In the genomic region with DNA sequence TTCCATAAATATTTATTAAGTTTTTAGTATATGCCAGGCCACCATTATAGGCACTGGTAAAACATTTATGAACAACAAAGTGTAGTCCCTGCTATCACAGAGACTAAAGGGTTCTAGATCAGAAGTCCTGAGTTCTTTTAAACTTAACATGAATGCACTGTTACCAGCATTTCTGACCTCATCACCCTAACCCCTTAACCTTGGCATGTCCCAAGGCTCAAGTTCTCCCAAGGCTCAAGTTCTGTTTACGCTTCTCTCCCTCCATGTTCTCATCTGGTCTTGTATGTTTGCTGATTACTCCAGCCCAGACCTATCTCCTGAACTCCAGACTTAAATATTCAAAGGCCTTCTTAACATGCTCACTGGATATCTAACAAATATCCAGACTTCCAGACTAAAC, we compare ENCODE assay signal across 19 cellular contexts. TPM values are rescaled to one million over a fixed set of nuclear protein-coding genes. Genes with fewer than 3 reads are reported as not detected.
A peak's percentile ranks its signal among the peaks of the same experiment; 100 is the strongest.
DNase-seq lines count a peak whose midpoint lies in the region; ATAC-seq and TF ChIP-seq lines count a peak whose summit lies in the region.
"Had no signal": no experiment of that assay in that cellular context is flagged by ENCODE, and none has a peak within 500 bp of the region (broad histone marks: within the 10 kb centered on the region; RNA-seq: fewer than 3 reads in every experiment).

No MANE protein-coding gene starts in this region.

- no peak overlapping the region for H2BK15ac ChIP-seq in mesenchymal stem cell (ENCODE audit: low read depth, poor library complexity, severe bottlenecking)

- H2AFZ ChIP-seq in mesenchymal stem cell (ENCODE audit: low read depth, low read length) = no peak overlapping the region
- H2AFZ ChIP-seq: GM23248 had no signal

- H3K18ac ChIP-seq in mesenchymal stem cell (ENCODE audit: low read depth in 1 of 2, low read length in 2 of 2) = no peak overlapping the region

- no peak overlapping the region for H4K8ac ChIP-seq in mesenchymal stem cell (ENCODE audit: low read length)

- no peak overlapping the region for H3K23ac ChIP-seq in mesenchymal stem cell (ENCODE audit: low read length in 2 of 2)

- WGBS in heart left ventricle, 4 donors = 70 to 89% (median 86%) methylated on average over 1 of the region's 1 CpG
- 98% methylated on average over 1 of the region's 1 CpG for WGBS in mesenchymal stem cell

- no peaks in the 10 kb centered on the region for H3K27me3 ChIP-seq in heart left ventricle
- no peaks in the 10 kb centered on the region for H3K27me3 ChIP-seq in ascending aorta
- peaks cover 0 to 79% of the 10 kb centered on the region in 2 experiments for H3K27me3 ChIP-seq in mesenchymal stem cell (ENCODE audit: control insufficient read depth in 1 of 2, insufficient read depth in 1 of 2, low read length in 2 of 2)
- H3K27me3 ChIP-seq in thoracic aorta (replicated peaks; ENCODE audit: insufficient read depth) = no peaks in the 10 kb centered on the region
- H3K27me3 ChIP-seq: Peyer's patch had no signal

- intact Hi-C loops in heart left ventricle (cut with DNase I) (loop anchor here in 1 of 10 donors (5.0 kb wide), 1 partner anchor 85 kb away; no protein-coding TSS in a partner anchor), Right ventricle myocardium superior (cut with DNase I) (no loop called here), ascending aorta (cut with DNase I) (loop anchor here (2.0 kb wide), 2 partner anchors 50 to 94 kb away; partner anchors contain the start of gene LGR6)

- no peak overlapping the region for H3K9ac ChIP-seq in mesenchymal stem cell (ENCODE audit: low read length)
- H3K9ac ChIP-seq: GM23248 had no signal

- no peak overlapping the region for H3K4me3 ChIP-seq in heart left ventricle
- no peak overlapping the region for H3K4me3 ChIP-seq in ascending aorta
- H3K4me3 ChIP-seq in mesenchymal stem cell (ENCODE audit: insufficient read depth in 1 of 2, low read depth in 1 of 2, low read length in 2 of 2) = no peak overlapping the region
- H3K4me3 ChIP-seq in thoracic aorta = no peak overlapping the region
- H3K4me3 ChIP-seq: GM12878, GM23248, HAP-1, Peyer's patch had no signal

- H3K27ac ChIP-seq in heart left ventricle = peak overlapping the region in 11 of 12 donors; percentile 11 to 80 (median 47)
- H3K27ac ChIP-seq in ascending aorta = peak overlapping the region; percentile 78 to 79
- no peak overlapping the region for H3K27ac ChIP-seq in mesenchymal stem cell (ENCODE audit: low read length, poor library complexity, severe bottlenecking)
- peak overlapping the region; percentile 79 to 83 for H3K27ac ChIP-seq in thoracic aorta
- H3K27ac ChIP-seq: 22Rv1, GM23248, Peyer's patch had no signal

- H3K36me3 ChIP-seq in heart left ventricle (no peaks in the 10 kb centered on the region), ascending aorta (no peaks in the 10 kb centered on the region), mesenchymal stem cell (ENCODE audit: control insufficient read depth in 1 of 2, insufficient read depth in 2 of 2, low read depth in 1 of 2, low read length in 2 of 2) (no peaks in the 10 kb centered on the region), thoracic aorta (no peaks in the 10 kb centered on the region)
- H3K36me3 ChIP-seq: HAP-1, Peyer's patch had no signal

- H3K4me1 ChIP-seq in heart left ventricle (peaks cover 0 to 25% (median 6%) of the 10 kb centered on the region in 12 donors), ascending aorta (peaks cover 10 to 28% of the 10 kb centered on the region in 2 donors), mesenchymal stem cell (ENCODE audit: control insufficient read depth, insufficient read depth, low read depth, low read length) (peaks cover 22% of the 10 kb centered on the region), thoracic aorta (ENCODE audit: control insufficient read depth in 1 of 2, low read depth in 2 of 2) (peaks cover 20 to 58% of the 10 kb centered on the region in 2 donors)
- H3K4me1 ChIP-seq: HAP-1, Peyer's patch had no signal

- H2AK5ac ChIP-seq in mesenchymal stem cell (ENCODE audit: low read length, severe bottlenecking) = peak overlapping the region; percentile 28

- H3K14ac ChIP-seq in mesenchymal stem cell (ENCODE audit: low read length in 2 of 2) = no peak overlapping the region

- H3K4ac ChIP-seq in mesenchymal stem cell (ENCODE audit: low read depth in 1 of 2, low read length in 2 of 2) = no peak overlapping the region

- no peak overlapping the region for H4K91ac ChIP-seq in mesenchymal stem cell (ENCODE audit: low read length)

- H3K9me3 ChIP-seq in heart left ventricle (no peaks in the 10 kb centered on the region), ascending aorta (no peaks in the 10 kb centered on the region), mesenchymal stem cell (ENCODE audit: control insufficient read depth, low read length) (no peaks in the 10 kb centered on the region), thoracic aorta (no peaks in the 10 kb centered on the region)
- H3K9me3 ChIP-seq: HAP-1, Peyer's patch had no signal

- DNase-seq in heart left ventricle (no peak), Right ventricle myocardium superior (no peak), ascending aorta (ENCODE audit: low spot score in 2 of 2) (no peak), mesenchymal stem cell (no peak), thoracic aorta (ENCODE audit: low spot score) (no peak), NCI-H1417 (lab: John Stamatoyannopoulos, UW) (no peak), NCI-H146 (lab: John Stamatoyannopoulos, UW) (no peak)
- no peak for DNase-seq in activated CD4-positive, alpha-beta T cell treated with anti-CD3 and anti-CD28 coated beads, Interleukin-2, amount 50 U/mL, for 48 hours
- DNase-seq: COR-L47, DMS 273 treated with DMSO at 0.1 percent for 48 hours, GF-D8, GM23248, NCI-H1092 treated with DMSO at 0.1 percent for 48 hours, NCI-H1694, NCI-H2081 treated with DMSO at 0.1 percent for 48 hours, Peyer's patch had no signal

- no peak for TF ChIP-seq POLR2A in heart left ventricle (IDR thresholded peaks at IDR 0.05)

- H2BK12ac ChIP-seq in mesenchymal stem cell (ENCODE audit: low read length in 2 of 2) = no peak overlapping the region

- H2BK5ac ChIP-seq in mesenchymal stem cell (ENCODE audit: low read depth, low read length, poor library complexity, severe bottlenecking) = no peak overlapping the region

- TF ChIP-seq CTCF in heart left ventricle (IDR thresholded peaks at IDR 0.05) (no peak), ascending aorta (IDR thresholded peaks at IDR 0.05) (no peak), thoracic aorta (IDR thresholded peaks at IDR 0.05) (no peak)

- H3K79me1 ChIP-seq in mesenchymal stem cell (replicated peaks; ENCODE audit: low read length, poor library complexity, severe bottlenecking) = no peaks in the 10 kb centered on the region

- ATAC-seq in heart left ventricle (no peak), Right ventricle myocardium superior (ENCODE audit: poor library complexity) (no peak), thoracic aorta (ENCODE audit: insufficient number of reproducible peaks, low FRiP score, low read depth) (no peak)
- ATAC-seq: GM12878 had no signal

- no peak overlapping the region for H2BK120ac ChIP-seq in mesenchymal stem cell (ENCODE audit: low read depth, low read length)

- no peak overlapping the region for H3K4me2 ChIP-seq in mesenchymal stem cell (ENCODE audit: low read length, poor library complexity, severe bottlenecking)

RNA-seq across cellular contexts. Expression of gene UBE2T, which starts 54.5 kb away (rescaled TPM):
- total RNA-seq in heart left ventricle (10 to 100 TPM in 5 of 9 donors, 1 to 10 TPM in 4; 8.6 to 18.9 (median 10.7) TPM), Right ventricle myocardium superior (14.1 TPM), ascending aorta (not detected), thoracic aorta (under 1 TPM in 1 of 2 donors, not detected in 1; 0.68 TPM)
- polyA plus RNA-seq in heart left ventricle = 10 to 100 TPM in 1 of 2 donors, 1 to 10 TPM in 1; 6.9 to 47.8 TPM
- polyA plus RNA-seq in mesenchymal stem cell (2013, experiment 1 of 2) = 18.5 TPM
- 19.1 TPM for polyA plus RNA-seq in mesenchymal stem cell (2013, experiment 2 of 2)
